ENCODE assay signal across 27 cellular contexts in genomic region chr1:59302871-59303270, GRCh38.
"Had no signal": no experiment of that assay in that cellular context is flagged by ENCODE, and none has a peak within 500 bp of the region (broad histone marks: within the 10 kb centered on the region; RNA-seq: fewer than 3 reads in every experiment).

No MANE protein-coding gene starts in this region.

- ATAC-seq: stimulated activated effector memory CD8-positive, alpha-beta T cell treated with anti-CD3 and anti-CD28 coated beads, Interleukin-12 subunit alpha, Interleukin-12 subunit beta, amount 100 ng/mL, for 72 hours; stimulated activated memory B cell treated with anti-CD40 and anti-IgM and Interleukin-4, amounts not matched to agents 10 μg/mL and 1 μg/mL and 100 μg/mL, for 72 hours; stimulated activated naive B cell treated with anti-CD40 and anti-IgM and Interleukin-4, amounts not matched to agents 10 μg/mL and 1 μg/mL and 100 μg/mL, for 72 hours; stimulated activated naive CD8-positive, alpha-beta T cell treated with anti-CD3 and anti-CD28 coated beads, Interleukin-15, amount 100 ng/mL, for 72 hours; stimulated activated naive CD8-positive, alpha-beta T cell treated with anti-CD3 and anti-CD28 coated beads, Interleukin-15, Interleukin-2, amounts not matched to agents 100 U/mL and 50 U/mL, for 24 hours; upper lobe of right lung had no signal

- H3K36me3 ChIP-seq: suprapubic skin, thoracic aorta, thyroid gland, tibial artery, transverse colon, upper lobe of left lung, upper lobe of right lung, uterus, vagina had no signal

- H3K9me3 ChIP-seq: suprapubic skin, testis, thyroid gland, upper lobe of right lung had no signal

- DNase-seq: stimulated activated CD4-positive, alpha-beta T cell treated with anti-CD3 and anti-CD28 coated beads, Interleukin-2, amount 100 ng/mL, for 48 hours; stimulated activated CD4-positive, alpha-beta T cell treated with anti-CD3 and anti-CD28 coated beads, Interleukin-4, amount 100 ng/mL, for 1 hour; stimulated activated CD4-positive, alpha-beta T cell treated with anti-CD3 and anti-CD28 coated beads, Interleukin-4, amount 100 ng/mL, for 24 hours; stimulated activated CD4-positive, alpha-beta T cell treated with anti-CD3 and anti-CD28 coated beads, Interleukin-4, amount 100 ng/mL, for 4 hours; stimulated activated CD8-positive, alpha-beta memory T cell treated with anti-CD3 and anti-CD28 coated beads, Interleukin-4, amount 100 ng/mL, for 48 hours; stimulated activated naive B cell treated with anti-CD40 and anti-IgM and Interleukin-4, amounts not matched to agents 10 μg/mL and 1 μg/mL and 100 μg/mL, for 72 hours; stimulated activated naive CD4-positive, alpha-beta T cell; stimulated activated naive CD4-positive, alpha-beta T cell treated with Interleukin-2 at 50 U/mL for 16 hours; stimulated activated naive CD8-positive, alpha-beta T cell treated with anti-CD3 and anti-CD28 coated beads, Interleukin-15, amount 100 ng/mL, for 72 hours; stimulated activated naive CD8-positive, alpha-beta T cell treated with anti-CD3 and anti-CD28 coated beads, Interleukin-15, Interleukin-2, amounts not matched to agents 100 U/mL and 50 U/mL, for 24 hours; stomach; substantia nigra; testis; thyroid gland; tibial artery; transverse colon; trophoblast cell; upper lobe of left lung; upper lobe of right lung; uterus had no signal

- H3K27me3 ChIP-seq: stomach, suprapubic skin, testis, thyroid gland, tibial artery, tibial nerve, transverse colon, upper lobe of left lung, upper lobe of right lung, uterus, vagina had no signal

- H3K27ac ChIP-seq: stomach, suprapubic skin, testis, thoracic aorta, thyroid gland, tibial artery, tibial nerve, transverse colon, upper lobe of left lung, upper lobe of right lung, uterus, vagina had no signal

- FAIRE-seq: urothelium cell line had no signal

- H3K4me3 ChIP-seq: stomach, suprapubic skin, testis, thoracic aorta, thyroid gland, tibial artery, tibial nerve, transverse colon, upper lobe of left lung, upper lobe of right lung, uterus, vagina had no signal

- H3K4me1 ChIP-seq: uterus had no signal
